ENCODE assay signal across 1 cellular context in the genomic region with DNA sequence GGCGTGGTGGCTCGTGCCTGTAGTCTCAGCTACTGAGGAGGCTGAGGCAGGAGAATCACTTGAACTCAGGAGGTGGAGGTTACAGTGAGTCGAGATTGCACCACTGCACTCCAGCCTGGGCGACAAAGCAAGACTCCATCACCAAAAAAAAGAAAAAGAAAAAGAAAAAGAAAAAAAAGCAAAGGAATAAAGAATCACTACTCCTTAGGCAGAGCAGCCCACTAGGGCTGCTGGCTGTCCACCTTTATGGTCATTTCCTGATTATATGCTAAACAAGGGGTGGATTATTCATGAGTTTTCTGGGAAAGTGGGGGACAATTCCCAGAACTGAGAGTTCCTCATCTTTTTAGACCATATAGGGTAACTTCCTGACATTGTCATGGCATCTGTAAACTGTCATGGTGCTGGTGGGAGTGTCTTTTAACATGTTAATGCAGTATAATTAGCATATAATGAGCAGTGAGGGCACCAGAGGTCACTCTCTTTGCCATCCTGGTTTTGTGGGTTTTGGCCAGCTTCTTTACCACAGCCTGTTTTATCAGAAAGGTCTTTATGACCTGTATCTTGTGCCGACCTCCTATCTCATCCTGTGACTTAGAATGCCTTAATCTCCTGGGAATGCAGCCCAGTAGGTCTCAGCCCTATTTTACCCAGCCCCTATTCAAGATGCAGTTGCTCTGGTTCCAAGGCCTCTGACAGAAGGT.
A peak's percentile ranks its signal among the peaks of the same experiment; 100 is the strongest.
TF ChIP-seq lines count a peak whose summit lies in the region.
"Not testable (repeated sequence)": the region's sequence is repeated elsewhere in the genome, so short reads cannot be mapped to it uniquely, and the experiment has no call there.

No MANE protein-coding gene starts in this region.

TF ChIP-seq in K562, 482 proteins besides CTCF, POLR2A, EP300 and RAD21 (continued from another document and continues in another):
- TF ChIP-seq MAZ (CRISPR knock-in tag; conservative IDR thresholded peaks at IDR 0.05 in 1 of 2, IDR thresholded peaks at IDR 0.05 in 1 of 2), result 0 out of 4 replicates have a peak, but pooled peaks of 1 of the 2 experiments have one; percentile 48
- TF ChIP-seq KHSRP (IDR thresholded peaks at IDR 0.05), result 0 out of 2 replicates have a peak, but pooled peaks have one; percentile 29
- 0 out of 2 replicates have a peak, but pooled peaks have one; percentile 16 for TF ChIP-seq TAL1 (IDR thresholded peaks at IDR 0.05)
- TF ChIP-seq TEAD2 (tag; IDR thresholded peaks at IDR 0.05), result peak; percentile 72; the same call in 1 of the 2 replicates
- TF ChIP-seq, protein P1, sequence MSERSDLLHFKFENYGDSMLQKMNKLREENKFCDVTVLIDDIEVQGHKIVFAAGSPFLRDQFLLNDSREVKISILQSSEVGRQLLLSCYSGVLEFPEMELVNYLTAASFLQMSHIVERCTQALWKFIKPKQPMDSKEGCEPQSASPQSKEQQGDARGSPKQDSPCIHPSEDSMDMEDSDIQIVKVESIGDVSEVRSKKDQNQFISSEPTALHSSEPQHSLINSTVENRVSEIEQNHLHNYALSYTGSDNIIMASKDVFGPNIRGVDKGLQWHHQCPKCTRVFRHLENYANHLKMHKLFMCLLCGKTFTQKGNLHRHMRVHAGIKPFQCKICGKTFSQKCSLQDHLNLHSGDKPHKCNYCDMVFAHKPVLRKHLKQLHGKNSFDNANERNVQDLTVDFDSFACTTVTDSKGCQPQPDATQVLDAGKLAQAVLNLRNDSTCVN (CRISPR knock-in tag; IDR thresholded peaks at IDR 0.05), result peak; percentile 87
- peak; percentile 72; the same call in 1 of the 2 replicates for TF ChIP-seq ZNF584 (CRISPR knock-in tag; IDR thresholded peaks at IDR 0.05; ENCODE audit: low read depth)
- TF ChIP-seq ZNF318 (IDR thresholded peaks at IDR 0.05; ENCODE audit: borderline replicate concordance in 1 of 2, low read depth in 1 of 2), result 0 out of 4 replicates have a peak, but pooled peaks of 1 of the 2 experiments have one; percentile 34
- peak in 1 of 2 experiments; percentile 83; a peak in 2 of 4 replicates for TF ChIP-seq TEAD1 (CRISPR knock-in tag; IDR thresholded peaks at IDR 0.05)
- peak; percentile 48; the same call in 1 of the 2 replicates for TF ChIP-seq FOXJ2 (tag; IDR thresholded peaks at IDR 0.05)
- TF ChIP-seq ESRRA (IDR thresholded peaks at IDR 0.05; ENCODE audit: borderline replicate concordance, low read depth), result peak; percentile 86; the same call in 1 of the 2 replicates
- peak; percentile 98 for TF ChIP-seq SUPT5H (IDR thresholded peaks at IDR 0.05)
- peak; percentile 67 for TF ChIP-seq ZFP36 (IDR thresholded peaks at IDR 0.05; ENCODE audit: low read depth, low read length, partially characterized antibody)
- TF ChIP-seq THRAP3 (IDR thresholded peaks at IDR 0.05; ENCODE audit: borderline replicate concordance), result peak; percentile 92; the same call in 1 of the 2 replicates
- peak; percentile 73 for TF ChIP-seq ZNF384 (IDR thresholded peaks at IDR 0.05; ENCODE audit: low read depth, low read length)
- TF ChIP-seq TEAD4 (IDR thresholded peaks at IDR 0.05; ENCODE audit: low read length), result peak; percentile 36; the same call in 1 of the 2 replicates
- not testable (repeated sequence) for TF ChIP-seq TEAD4, JUN (CRISPR knock-in tag; IDR thresholded peaks at IDR 0.05; ENCODE audit: borderline replicate concordance)
- peak; percentile 59; the same call in 1 of the 2 replicates for TF ChIP-seq RNF2 (IDR thresholded peaks at IDR 0.05)
- 0 out of 2 replicates have a peak, but pooled peaks have one; percentile 72 for TF ChIP-seq ZKSCAN8 (CRISPR knock-in tag; IDR thresholded peaks at IDR 0.05)
- TF ChIP-seq STAT5A (IDR thresholded peaks at IDR 0.05; ENCODE audit: borderline replicate concordance, low read length), result peak; percentile 99
- TF ChIP-seq CCNT2 (IDR thresholded peaks at IDR 0.05; ENCODE audit: borderline replicate concordance, extremely low read depth, insufficient read length, low read depth, low read length), result peak; percentile 26
- TF ChIP-seq CEBPG (CRISPR knock-in tag; IDR thresholded peaks at IDR 0.05), result peak; percentile 67; the same call in 1 of the 2 replicates
- TF ChIP-seq CEBPG (tag; conservative IDR thresholded peaks at IDR 0.05 in 1 of 2, IDR thresholded peaks at IDR 0.05 in 1 of 2), result 0 out of 4 replicates have a peak, but pooled peaks of 1 of the 2 experiments have one; percentile 37
- peak; percentile 82 for TF ChIP-seq ATF7 (IDR thresholded peaks at IDR 0.05)
- peak; percentile 40; the same call in 1 of the 2 replicates for TF ChIP-seq ZBTB5 (IDR thresholded peaks at IDR 0.05)
- TF ChIP-seq ZEB2 (IDR thresholded peaks at IDR 0.05), result peak; percentile 72; the same call in 1 of the 2 replicates
- TF ChIP-seq JUN (IDR thresholded peaks at IDR 0.05; ENCODE audit: borderline replicate concordance, low read depth, low read length), result peak; percentile 22; the same call in 1 of the 2 replicates
- TF ChIP-seq POLR2G (IDR thresholded peaks at IDR 0.05; ENCODE audit: low read depth, low read length), result 0 out of 2 replicates have a peak, but pooled peaks have one; percentile 31
- TF ChIP-seq, protein P2, sequence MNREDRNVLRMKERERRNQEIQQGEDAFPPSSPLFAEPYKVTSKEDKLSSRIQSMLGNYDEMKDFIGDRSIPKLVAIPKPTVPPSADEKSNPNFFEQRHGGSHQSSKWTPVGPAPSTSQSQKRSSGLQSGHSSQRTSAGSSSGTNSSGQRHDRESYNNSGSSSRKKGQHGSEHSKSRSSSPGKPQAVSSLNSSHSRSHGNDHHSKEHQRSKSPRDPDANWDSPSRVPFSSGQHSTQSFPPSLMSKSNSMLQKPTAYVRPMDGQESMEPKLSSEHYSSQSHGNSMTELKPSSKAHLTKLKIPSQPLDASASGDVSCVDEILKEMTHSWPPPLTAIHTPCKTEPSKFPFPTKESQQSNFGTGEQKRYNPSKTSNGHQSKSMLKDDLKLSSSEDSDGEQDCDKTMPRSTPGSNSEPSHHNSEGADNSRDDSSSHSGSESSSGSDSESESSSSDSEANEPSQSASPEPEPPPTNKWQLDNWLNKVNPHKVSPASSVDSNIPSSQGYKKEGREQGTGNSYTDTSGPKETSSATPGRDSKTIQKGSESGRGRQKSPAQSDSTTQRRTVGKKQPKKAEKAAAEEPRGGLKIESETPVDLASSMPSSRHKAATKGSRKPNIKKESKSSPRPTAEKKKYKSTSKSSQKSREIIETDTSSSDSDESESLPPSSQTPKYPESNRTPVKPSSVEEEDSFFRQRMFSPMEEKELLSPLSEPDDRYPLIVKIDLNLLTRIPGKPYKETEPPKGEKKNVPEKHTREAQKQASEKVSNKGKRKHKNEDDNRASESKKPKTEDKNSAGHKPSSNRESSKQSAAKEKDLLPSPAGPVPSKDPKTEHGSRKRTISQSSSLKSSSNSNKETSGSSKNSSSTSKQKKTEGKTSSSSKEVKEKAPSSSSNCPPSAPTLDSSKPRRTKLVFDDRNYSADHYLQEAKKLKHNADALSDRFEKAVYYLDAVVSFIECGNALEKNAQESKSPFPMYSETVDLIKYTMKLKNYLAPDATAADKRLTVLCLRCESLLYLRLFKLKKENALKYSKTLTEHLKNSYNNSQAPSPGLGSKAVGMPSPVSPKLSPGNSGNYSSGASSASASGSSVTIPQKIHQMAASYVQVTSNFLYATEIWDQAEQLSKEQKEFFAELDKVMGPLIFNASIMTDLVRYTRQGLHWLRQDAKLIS (CRISPR knock-in tag; IDR thresholded peaks at IDR 0.05), result peak; percentile 78
- TF ChIP-seq NFATC3 (IDR thresholded peaks at IDR 0.05), result peak; percentile 81
- TF ChIP-seq ERF (CRISPR knock-in tag; IDR thresholded peaks at IDR 0.05), result peak; percentile 79; the same call in 1 of the 2 replicates
- 0 out of 2 replicates have a peak, but pooled peaks have one; percentile 23 for TF ChIP-seq ZBED1 (IDR thresholded peaks at IDR 0.05)
- TF ChIP-seq GABPA (tag; conservative IDR thresholded peaks at IDR 0.05; ENCODE audit: low read depth), result peak; percentile 18; the same call in 1 of the 2 replicates
- peak in 1 of 2 experiments; percentile 68; a peak in 3 of 4 replicates for TF ChIP-seq MNT (conservative IDR thresholded peaks at IDR 0.05)
- TF ChIP-seq POLR2H (tag; IDR thresholded peaks at IDR 0.05; ENCODE audit: low read depth), result peak; percentile 98
- TF ChIP-seq, protein P3, sequence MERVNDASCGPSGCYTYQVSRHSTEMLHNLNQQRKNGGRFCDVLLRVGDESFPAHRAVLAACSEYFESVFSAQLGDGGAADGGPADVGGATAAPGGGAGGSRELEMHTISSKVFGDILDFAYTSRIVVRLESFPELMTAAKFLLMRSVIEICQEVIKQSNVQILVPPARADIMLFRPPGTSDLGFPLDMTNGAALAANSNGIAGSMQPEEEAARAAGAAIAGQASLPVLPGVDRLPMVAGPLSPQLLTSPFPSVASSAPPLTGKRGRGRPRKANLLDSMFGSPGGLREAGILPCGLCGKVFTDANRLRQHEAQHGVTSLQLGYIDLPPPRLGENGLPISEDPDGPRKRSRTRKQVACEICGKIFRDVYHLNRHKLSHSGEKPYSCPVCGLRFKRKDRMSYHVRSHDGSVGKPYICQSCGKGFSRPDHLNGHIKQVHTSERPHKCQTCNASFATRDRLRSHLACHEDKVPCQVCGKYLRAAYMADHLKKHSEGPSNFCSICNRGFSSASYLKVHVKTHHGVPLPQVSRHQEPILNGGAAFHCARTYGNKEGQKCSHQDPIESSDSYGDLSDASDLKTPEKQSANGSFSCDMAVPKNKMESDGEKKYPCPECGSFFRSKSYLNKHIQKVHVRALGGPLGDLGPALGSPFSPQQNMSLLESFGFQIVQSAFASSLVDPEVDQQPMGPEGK (CRISPR knock-in tag; IDR thresholded peaks at IDR 0.05; ENCODE audit: borderline replicate concordance), result peak; percentile 47; the same call in 1 of the 2 replicates
- peak; percentile 94 for TF ChIP-seq SMAD1 (IDR thresholded peaks at IDR 0.05; ENCODE audit: low read depth, low read length, partially characterized antibody)
